6 cellular contexts compared by ENCODE assay signal in genomic region chr15:76873066-76873465, GRCh38. TPM values are rescaled to one million over a fixed set of nuclear protein-coding genes. Genes with fewer than 3 reads are reported as not detected.
DNase-seq lines count a peak whose midpoint lies in the region; ATAC-seq, FAIRE-seq and TF ChIP-seq lines count a peak whose summit lies in the region.
"Not testable (repeated sequence)": the region's sequence is repeated elsewhere in the genome, so short reads cannot be mapped to it uniquely, and the experiment has no call there.

No MANE protein-coding gene starts in this region.

- not testable (repeated sequence) for H3K4me2 ChIP-seq in A549

- peaks cover 10 to 13% of the 10 kb centered on the region in 2 experiments for H3K36me3 ChIP-seq in HEK293 (ENCODE audit: control insufficient read depth in 2 of 2, insufficient read depth in 1 of 2, low read length in 2 of 2)

- peak overlapping the region; percentile 52 for H3K27ac Mint-ChIP-seq in activated naive CD8-positive, alpha-beta T cell treated with anti-CD3 and anti-CD28 coated beads for 36 hours
- H3K27ac Mint-ChIP-seq in central memory CD8-positive, alpha-beta T cell (ENCODE audit: low read depth): peak overlapping the region; percentile 50
- H3K27ac Mint-ChIP-seq in stimulated activated effector memory CD8-positive, alpha-beta T cell treated with anti-CD3 and anti-CD28 coated beads, Interleukin-12 subunit alpha, Interleukin-12 subunit beta, amount 100 ng/mL, for 72 hours: peak overlapping the region; percentile 7
- H3K27ac Mint-ChIP-seq in stimulated activated naive CD8-positive, alpha-beta T cell treated with anti-CD3 and anti-CD28 coated beads, Interleukin-15, amount 100 ng/mL, for 72 hours: peak overlapping the region; percentile 27 to 77

- H3K4me3 ChIP-seq in A549; HEK293 (ENCODE audit: low read depth, low read length): not testable (repeated sequence)

- not testable (repeated sequence) for H3K27me3 Mint-ChIP-seq in activated naive CD8-positive, alpha-beta T cell treated with anti-CD3 and anti-CD28 coated beads for 36 hours; central memory CD8-positive, alpha-beta T cell; stimulated activated naive CD8-positive, alpha-beta T cell treated with anti-CD3 and anti-CD28 coated beads, Interleukin-15, amount 100 ng/mL, for 72 hours

- 81% methylated on average over 2 of the region's 2 CpGs for WGBS in A549 (ENCODE audit: missing lambda C conversion rate)

- H3K4me1 Mint-ChIP-seq in activated naive CD8-positive, alpha-beta T cell treated with anti-CD3 and anti-CD28 coated beads for 36 hours: peaks cover 21% of the 10 kb centered on the region
- peaks cover 25% of the 10 kb centered on the region for H3K4me1 Mint-ChIP-seq in central memory CD8-positive, alpha-beta T cell
- H3K4me1 Mint-ChIP-seq in stimulated activated effector memory CD8-positive, alpha-beta T cell treated with anti-CD3 and anti-CD28 coated beads, Interleukin-12 subunit alpha, Interleukin-12 subunit beta, amount 100 ng/mL, for 72 hours: peaks cover 14% of the 10 kb centered on the region
- peaks cover 36% of the 10 kb centered on the region for H3K4me1 Mint-ChIP-seq in stimulated activated naive CD8-positive, alpha-beta T cell treated with anti-CD3 and anti-CD28 coated beads, Interleukin-15, amount 100 ng/mL, for 72 hours

- not testable (repeated sequence) for H3K4me1 ChIP-seq in A549; HEK293 (ENCODE audit: control insufficient read depth, insufficient read depth, low read length)

- H3K9me3 Mint-ChIP-seq in activated naive CD8-positive, alpha-beta T cell treated with anti-CD3 and anti-CD28 coated beads for 36 hours; central memory CD8-positive, alpha-beta T cell; stimulated activated effector memory CD8-positive, alpha-beta T cell treated with anti-CD3 and anti-CD28 coated beads, Interleukin-12 subunit alpha, Interleukin-12 subunit beta, amount 100 ng/mL, for 72 hours; stimulated activated naive CD8-positive, alpha-beta T cell treated with anti-CD3 and anti-CD28 coated beads, Interleukin-15, amount 100 ng/mL, for 72 hours: not testable (repeated sequence)

- not testable (repeated sequence) for DNase-seq in A549 (ENCODE audit: low read depth in 1 of 2, low spot score in 1 of 2); activated naive CD8-positive, alpha-beta T cell treated with anti-CD3 and anti-CD28 coated beads for 36 hours; central memory CD8-positive, alpha-beta T cell (ENCODE audit: low spot score in 2 of 2); stimulated activated effector memory CD8-positive, alpha-beta T cell treated with anti-CD3 and anti-CD28 coated beads, Interleukin-12 subunit alpha, Interleukin-12 subunit beta, amount 100 ng/mL, for 72 hours (ENCODE audit: low spot score in 2 of 2); stimulated activated naive CD8-positive, alpha-beta T cell treated with anti-CD3 and anti-CD28 coated beads, Interleukin-15, amount 100 ng/mL, for 72 hours

- peaks cover 25% of the 10 kb centered on the region for H3K36me3 Mint-ChIP-seq in activated naive CD8-positive, alpha-beta T cell treated with anti-CD3 and anti-CD28 coated beads for 36 hours
- H3K36me3 Mint-ChIP-seq in central memory CD8-positive, alpha-beta T cell (ENCODE audit: insufficient read depth): not testable (repeated sequence)
- H3K36me3 Mint-ChIP-seq in stimulated activated effector memory CD8-positive, alpha-beta T cell treated with anti-CD3 and anti-CD28 coated beads, Interleukin-12 subunit alpha, Interleukin-12 subunit beta, amount 100 ng/mL, for 72 hours: peaks cover 26% of the 10 kb centered on the region

- POLR2A ChIA-PET in A549 (lab: Yijun Ruan, JAX); HEK293 (lab: Yijun Ruan, JAX): not testable (repeated sequence)

- not testable (repeated sequence) for TF ChIP-seq POLR2A in A549 (IDR thresholded peaks at IDR 0.05; ENCODE audit: low read length)

- not testable (repeated sequence) for H3K9me3 ChIP-seq in A549; HEK293 (ENCODE audit: control insufficient read depth, insufficient read depth, low read depth, low read length)

- H3K27ac ChIP-seq in A549; HEK293 (ENCODE audit: extremely low read depth, low read depth, low read length): not testable (repeated sequence)

- CTCF ChIA-PET in A549 (lab: Yijun Ruan, JAX): not testable (repeated sequence)
- CTCF ChIA-PET in HEK293 (lab: Yijun Ruan, JAX): interaction anchor here (1.0 kb wide), 1 partner anchor 40 kb away, joined by 3 read pairs; no protein-coding TSS in a partner anchor

- not testable (repeated sequence) for ATAC-seq in A549; central memory CD8-positive, alpha-beta T cell (replicated peaks; ENCODE audit: extremely low read depth, poor library complexity, severe bottlenecking); stimulated activated effector memory CD8-positive, alpha-beta T cell treated with anti-CD3 and anti-CD28 coated beads, Interleukin-12 subunit alpha, Interleukin-12 subunit beta, amount 100 ng/mL, for 72 hours; stimulated activated naive CD8-positive, alpha-beta T cell treated with anti-CD3 and anti-CD28 coated beads, Interleukin-15, amount 100 ng/mL, for 72 hours

- not testable (repeated sequence) for TF ChIP-seq EP300 in A549 (IDR thresholded peaks at IDR 0.05)

- TF ChIP-seq CTCF in A549 (IDR thresholded peaks at IDR 0.05); HEK293 (tag by site-specific recombination; IDR thresholded peaks at IDR 0.05): not testable (repeated sequence)

- not testable (repeated sequence) for H3K4me3 Mint-ChIP-seq in activated naive CD8-positive, alpha-beta T cell treated with anti-CD3 and anti-CD28 coated beads for 36 hours; central memory CD8-positive, alpha-beta T cell; stimulated activated effector memory CD8-positive, alpha-beta T cell treated with anti-CD3 and anti-CD28 coated beads, Interleukin-12 subunit alpha, Interleukin-12 subunit beta, amount 100 ng/mL, for 72 hours; stimulated activated naive CD8-positive, alpha-beta T cell treated with anti-CD3 and anti-CD28 coated beads, Interleukin-15, amount 100 ng/mL, for 72 hours

- not testable (repeated sequence) for TF ChIP-seq RAD21 in A549 (conservative IDR thresholded peaks at IDR 0.05 in 1 of 2, IDR thresholded peaks at IDR 0.05 in 1 of 2)

- not testable (repeated sequence) for FAIRE-seq in A549 (lab: Jason Lieb, UNC)

TF ChIP-seq in A549, 52 proteins besides CTCF, POLR2A, EP300 and RAD21:
- TF ChIP-seq ZFP36 (IDR thresholded peaks at IDR 0.05; ENCODE audit: borderline replicate concordance, partially characterized antibody): peak; percentile 49

TF ChIP-seq in HEK293, 187 proteins besides CTCF, POLR2A, EP300 and RAD21:
- TF ChIP-seq ZNF366 (tag by site-specific recombination; conservative IDR thresholded peaks at IDR 0.05): peak; percentile 67

RNA-seq across cellular contexts. Expression of gene SCAPER, which starts 32.1 kb away (rescaled TPM):
- 4.9 and 7.6 TPM in 2 replicates for polyA plus RNA-seq in A549 (2011; rRNA removed)
- polyA plus RNA-seq in A549 (2012; cell fraction: cytosol; rRNA removed): 1.3 and 1.6 TPM in 2 replicates
- 1.8 and 3.4 TPM in 2 replicates for polyA plus RNA-seq in A549 (2012; cell fraction: nucleus; rRNA removed)
- polyA plus RNA-seq in A549 (2017; fragmentation: RNase III; extraction: RNeasy Plus Mini Kit Qiagen cat#74134 plus additional on column Dnase treatment): 4.0 to 5.7 TPM (median 5.5 TPM) in 3 replicates
- polyA minus RNA-seq in A549 (2011; rRNA and poly(A)+ RNA removed): 4.4 and 4.9 TPM in 2 replicates
- 10 to 100 TPM; 20.8 to 21.3 TPM for total RNA-seq in activated naive CD8-positive, alpha-beta T cell treated with anti-CD3 and anti-CD28 coated beads for 36 hours

RNA-seq across cellular contexts. Expression of gene RCN2, which starts 58.5 kb away (rescaled TPM):
- polyA plus RNA-seq in A549 (2011; rRNA removed): 102 and 152 TPM in 2 replicates
- 43.8 and 52.6 TPM in 2 replicates for polyA plus RNA-seq in A549 (2012; cell fraction: cytosol; rRNA removed)
- polyA plus RNA-seq in A549 (2012; cell fraction: nucleus; rRNA removed): 15.3 and 16.0 TPM in 2 replicates
- polyA plus RNA-seq in A549 (2017; fragmentation: RNase III; extraction: RNeasy Plus Mini Kit Qiagen cat#74134 plus additional on column Dnase treatment): 78.6 to 81.3 TPM (median 81.1 TPM) in 3 replicates
- polyA minus RNA-seq in A549 (2011; rRNA and poly(A)+ RNA removed): 9.0 and 10.3 TPM in 2 replicates
- total RNA-seq in activated naive CD8-positive, alpha-beta T cell treated with anti-CD3 and anti-CD28 coated beads for 36 hours: 10 to 100 TPM; 27.9 to 30.3 TPM
